ENCODE assay signal across 8 cellular contexts in genomic region chr15:81133782-81134461, GRCh38. TPM values are rescaled to one million over a fixed set of nuclear protein-coding genes. Genes with fewer than 3 reads are reported as not detected.
DNase-seq lines count a peak whose midpoint lies in the region; ATAC-seq and TF ChIP-seq lines count a peak whose summit lies in the region.

Gene CFAP161, plus strand, starts transcription at chr15:81134270. Its CDS starts 60 bp downstream, at chr15:81134330.

- no TSS peak for BruUV-seq in PC-9 (replicated peaks; lab: Mats Ljungman, UMichigan)

- peak; percentile 40 for TF ChIP-seq CTCF in endodermal cell (conservative IDR thresholded peaks at IDR 0.05)
- TF ChIP-seq CTCF in PC-9 (conservative IDR thresholded peaks at IDR 0.05) = no peak

- no peaks in the 10 kb centered on the region for H3F3A ChIP-seq in PC-9 (ENCODE audit: insufficient read depth, low read depth)

- no peak within 1 kb of the TSS for H3K4me2 ChIP-seq in PC-9

- peaks cover 3% of the 10 kb centered on the region for H3K36me3 Mint-ChIP-seq in T-helper 17 cell (ENCODE audit: low read depth)
- H3K36me3 Mint-ChIP-seq in endodermal cell (ENCODE audit: low read depth) = no peaks in the 10 kb centered on the region

- intact Hi-C loops in PC-9 (cut with micrococcal nuclease; ENCODE audit: unreplicated experiment) = no loop called here

- H3K9me2 ChIP-seq in PC-9 (ENCODE audit: insufficient read depth) = no peaks in the 10 kb centered on the region; the same call in 1 of the 2 replicates

- H3K27ac ChIP-seq in HUES64 (ENCODE audit: low read depth, low read length) = no peak within 1 kb of the TSS
- H3K27ac ChIP-seq in endodermal cell (ENCODE audit: low read depth, low read length) = no peak within 1 kb of the TSS
- no peak within 1 kb of the TSS for H3K27ac ChIP-seq in PC-9

- H3K79me2 ChIP-seq in PC-9 (ENCODE audit: low read depth) = no peaks in the 10 kb centered on the region

- H3K4me3 Mint-ChIP-seq in T-helper 17 cell (peak within 1 kb of the TSS; percentile 56), endodermal cell (peak within 1 kb of the TSS; percentile 52)

- H3K27me3 Mint-ChIP-seq in T-helper 17 cell = peaks cover 68% of the 10 kb centered on the region
- peaks cover 64% of the 10 kb centered on the region for H3K27me3 Mint-ChIP-seq in endodermal cell (ENCODE audit: insufficient read depth)

- H3K27me3 ChIP-seq in HUES64 (ENCODE audit: insufficient read depth, low read length) (peaks cover 47% of the 10 kb centered on the region), endodermal cell (ENCODE audit: control insufficient read depth, insufficient read depth, low read length, poor library complexity, severe bottlenecking) (peaks cover 58% of the 10 kb centered on the region), PC-9 (ENCODE audit: insufficient read depth, low read depth) (peaks cover 33% of the 10 kb centered on the region)

- H3K4me1 ChIP-seq in HUES64 (ENCODE audit: insufficient read depth, low read length) = 0 out of 2 replicates have a peak, but pooled peaks cover 3% of the 10 kb centered on the region
- H3K4me1 ChIP-seq in endodermal cell (ENCODE audit: control insufficient read depth, insufficient read depth, low read length) = no peaks in the 10 kb centered on the region
- no peaks in the 10 kb centered on the region for H3K4me1 ChIP-seq in PC-9 (replicated peaks; ENCODE audit: insufficient read depth)

- H3K4me1 Mint-ChIP-seq in T-helper 17 cell (no peaks in the 10 kb centered on the region), endodermal cell (no peaks in the 10 kb centered on the region)

- CTCF ChIA-PET in PC-9 (lab: Charles Lee) = no interaction called here

- H3K9me3 Mint-ChIP-seq in endodermal cell = peaks cover 5% of the 10 kb centered on the region

- peak; percentile 91 for DNase-seq in Ammon's horn (ENCODE audit: low spot score)
- no peak for DNase-seq in T-helper 17 cell
- peak; percentile 98 for DNase-seq in endodermal cell
- peak; percentile 82 for DNase-seq in medulla oblongata (ENCODE audit: extremely low spot score)
- DNase-seq in stimulated activated CD8-positive, alpha-beta memory T cell treated with anti-CD3 and anti-CD28 coated beads, Interleukin-15, amount 100 ng/mL, for 48 hours (ENCODE audit: low read depth in 2 of 2) = peak; percentile 33 to 35
- DNase-seq in PC-9 = no peak

- H3K9me3 ChIP-seq in HUES64 (ENCODE audit: insufficient read depth, low read depth, low read length) (no peaks in the 10 kb centered on the region), T-helper 17 cell (ENCODE audit: control insufficient read depth, low read length, poor library complexity, severe bottlenecking) (no peaks in the 10 kb centered on the region), endodermal cell (ENCODE audit: control insufficient read depth, low read length) (no peaks in the 10 kb centered on the region), PC-9 (ENCODE audit: insufficient read depth, low read depth) (no peaks in the 10 kb centered on the region)

- no peak within 1 kb of the TSS for H2AFZ ChIP-seq in PC-9

- H4K20me1 ChIP-seq in PC-9 (ENCODE audit: insufficient read depth) = no peaks in the 10 kb centered on the region

- ATAC-seq in T-helper 17 cell = no peak
- ATAC-seq in HG02884 (IDR thresholded peaks at IDR 0.05; ENCODE audit: unreplicated experiment) = no peak

- H3K9ac ChIP-seq in HUES64 (ENCODE audit: low read depth, low read length) = no peak within 1 kb of the TSS
- H3K9ac ChIP-seq in endodermal cell (ENCODE audit: extremely low read depth, low read length, poor library complexity, severe bottlenecking) = no peak within 1 kb of the TSS

- under 1% methylated on average over 33 of the region's 33 CpGs for WGBS in HUES64
- 1 to 3% methylated on average over 12 to 33 of the region's 33 CpGs for WGBS in endodermal cell (ENCODE audit: insufficient coverage in 1 of 2, insufficient read length in 1 of 2), 2 experiments

- H3K4me3 ChIP-seq in HUES64 (ENCODE audit: low read length) = peak within 1 kb of the TSS; percentile 64
- peak within 1 kb of the TSS; percentile 81 for H3K4me3 ChIP-seq in endodermal cell (ENCODE audit: low read length)
- no peak within 1 kb of the TSS for H3K4me3 ChIP-seq in PC-9

- H3K27ac Mint-ChIP-seq in T-helper 17 cell = no peak within 1 kb of the TSS
- no peak within 1 kb of the TSS for H3K27ac Mint-ChIP-seq in endodermal cell

- POLR2A ChIA-PET in PC-9 (lab: Charles Lee; ENCODE audit: unreplicated experiment) = no interaction called here

- H3K36me3 ChIP-seq in HUES64 (ENCODE audit: insufficient read depth, low read length) (no peaks in the 10 kb centered on the region), endodermal cell (ENCODE audit: control insufficient read depth, insufficient read depth, low read length) (no peaks in the 10 kb centered on the region), PC-9 (ENCODE audit: low read depth) (no peaks in the 10 kb centered on the region)

RNA-seq across cellular contexts. Expression of gene CFAP161, which starts in this region (rescaled TPM):
- not detected for polyA plus RNA-seq in HUES64 (2013, experiment 1 of 2)
- polyA plus RNA-seq in HUES64 (2013, experiment 2 of 2) = not detected
- total RNA-seq in T-helper 17 cell (1 to 10 TPM in 1 of 2 donors, not detected in 1; 4.1 TPM), endodermal cell (not detected), PC-9 (2021) (1.4 and 2.0 TPM in 2 replicates)
- polyA plus RNA-seq in endodermal cell (2013, experiment 1 of 2) = not detected
- polyA plus RNA-seq in endodermal cell (2013, experiment 2 of 2) = 0.41 TPM

Comparison
In these comparisons a context has a peak if more than half of its experiments do, and no peak if none do; other contexts are left out.
1. Peak in DNase-seq and H3K4me3 ChIP-seq in endodermal cell; RNA of the gene not detected or under 1 TPM.
2. DNase-seq: peak in Ammon's horn (single experiment), medulla oblongata (single experiment) and stimulated activated CD8-positive, alpha-beta memory T cell treated with anti-CD3 and anti-CD28 coated beads, Interleukin-15, amount 100 ng/mL, for 48 hours (2 of 2); none in T-helper 17 cell (0 of 3) and PC-9 (0 of 2).